Comparison of ENCODE assay signal across 21 cellular contexts in genomic region chr11:126733685-126734084, GRCh38.
"Had no signal": no experiment of that assay in that cellular context is flagged by ENCODE, and none has a peak within 500 bp of the region (broad histone marks: within the 10 kb centered on the region; RNA-seq: fewer than 3 reads in every experiment).

No MANE protein-coding gene starts in this region.

- H3K4me3 ChIP-seq: left ventricle myocardium inferior, ovary, tibial artery had no signal

- H3K9me3 ChIP-seq: left ventricle myocardium inferior, neutrophil, ovary, tibial artery had no signal

- H3K27me3 ChIP-seq: ovary had no signal

- DNase-seq: activated B cell treated with CpG ODN at 0.5 μM for 24 hours; activated CD4-positive, alpha-beta T cell treated with anti-CD3 and anti-CD28 coated beads for 36 hours; activated CD4-positive, alpha-beta T cell treated with anti-CD3 and anti-CD28 coated beads, Interleukin-2, amount 50 U/mL, for 4 hours; activated CD8-positive, alpha-beta memory T cell treated with anti-CD3 and anti-CD28 coated beads for 24 hours; activated CD8-positive, alpha-beta memory T cell treated with anti-CD3 and anti-CD28 coated beads, Interleukin-2, amount 50 U/mL, for 4 hours; activated T-cell treated with anti-CD3 and anti-CD28 coated beads, Interleukin-2, amount 50 U/mL, for 24 hours; central memory CD4-positive, alpha-beta T cell; effector memory CD4-positive, alpha-beta T cell; glutamatergic neuron; hippocampal formation; left ventricle myocardium inferior; midbrain; ovary; right cardiac atrium; stimulated activated CD4-positive, alpha-beta T cell treated with anti-CD3 and anti-CD28 coated beads, Interleukin-2, amount 100 ng/mL, for 24 hours; stimulated activated naive CD8-positive, alpha-beta T cell treated with anti-CD3 and anti-CD28 coated beads, Interleukin-15, amount 100 ng/mL, for 72 hours; tibial artery had no signal

- H3K36me3 ChIP-seq: left ventricle myocardium inferior, neutrophil, ovary, tibial artery had no signal

- H3K4me1 ChIP-seq: left ventricle myocardium inferior, tibial artery had no signal

- H3K27ac ChIP-seq: left ventricle myocardium inferior, neutrophil, ovary, tibial artery had no signal

- ATAC-seq: activated CD4-positive, alpha-beta T cell treated with anti-CD3 and anti-CD28 coated beads for 36 hours; activated naive CD4-positive, alpha-beta T cell treated with anti-CD3 and anti-CD28 coated beads, Interleukin-2, amount 50 U/mL, for 72 hours; activated T-helper 17 cell treated with anti-CD3 and anti-CD28 coated beads, Interleukin-2, amount 50 U/mL, for 72 hours; right cardiac atrium; stimulated activated effector memory CD8-positive, alpha-beta T cell treated with anti-CD3 and anti-CD28 coated beads, Interleukin-12 subunit alpha, Interleukin-12 subunit beta, amount 100 ng/mL, for 72 hours; stimulated activated naive CD8-positive, alpha-beta T cell treated with anti-CD3 and anti-CD28 coated beads, Interleukin-15, amount 100 ng/mL, for 72 hours had no signal
